ENCODE assay signal across 1 cellular context in genomic region chr7:125279956-125280355, GRCh38.
TF ChIP-seq lines count a peak whose summit lies in the region.

No MANE protein-coding gene starts in this region.

TF ChIP-seq in GM23338, 12 proteins besides CTCF, POLR2A, EP300 and RAD21 (continued from another document):
- TF ChIP-seq, protein P1, sequence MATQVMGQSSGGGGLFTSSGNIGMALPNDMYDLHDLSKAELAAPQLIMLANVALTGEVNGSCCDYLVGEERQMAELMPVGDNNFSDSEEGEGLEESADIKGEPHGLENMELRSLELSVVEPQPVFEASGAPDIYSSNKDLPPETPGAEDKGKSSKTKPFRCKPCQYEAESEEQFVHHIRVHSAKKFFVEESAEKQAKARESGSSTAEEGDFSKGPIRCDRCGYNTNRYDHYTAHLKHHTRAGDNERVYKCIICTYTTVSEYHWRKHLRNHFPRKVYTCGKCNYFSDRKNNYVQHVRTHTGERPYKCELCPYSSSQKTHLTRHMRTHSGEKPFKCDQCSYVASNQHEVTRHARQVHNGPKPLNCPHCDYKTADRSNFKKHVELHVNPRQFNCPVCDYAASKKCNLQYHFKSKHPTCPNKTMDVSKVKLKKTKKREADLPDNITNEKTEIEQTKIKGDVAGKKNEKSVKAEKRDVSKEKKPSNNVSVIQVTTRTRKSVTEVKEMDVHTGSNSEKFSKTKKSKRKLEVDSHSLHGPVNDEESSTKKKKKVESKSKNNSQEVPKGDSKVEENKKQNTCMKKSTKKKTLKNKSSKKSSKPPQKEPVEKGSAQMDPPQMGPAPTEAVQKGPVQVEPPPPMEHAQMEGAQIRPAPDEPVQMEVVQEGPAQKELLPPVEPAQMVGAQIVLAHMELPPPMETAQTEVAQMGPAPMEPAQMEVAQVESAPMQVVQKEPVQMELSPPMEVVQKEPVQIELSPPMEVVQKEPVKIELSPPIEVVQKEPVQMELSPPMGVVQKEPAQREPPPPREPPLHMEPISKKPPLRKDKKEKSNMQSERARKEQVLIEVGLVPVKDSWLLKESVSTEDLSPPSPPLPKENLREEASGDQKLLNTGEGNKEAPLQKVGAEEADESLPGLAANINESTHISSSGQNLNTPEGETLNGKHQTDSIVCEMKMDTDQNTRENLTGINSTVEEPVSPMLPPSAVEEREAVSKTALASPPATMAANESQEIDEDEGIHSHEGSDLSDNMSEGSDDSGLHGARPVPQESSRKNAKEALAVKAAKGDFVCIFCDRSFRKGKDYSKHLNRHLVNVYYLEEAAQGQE (IDR thresholded peaks at IDR 0.05; ENCODE audit: unreplicated experiment): no peak
- TF ChIP-seq ZNF114 (CRISPR knock-in tag; IDR thresholded peaks at IDR 0.05) (no peak), POLR2AphosphoS5 (IDR thresholded peaks at IDR 0.05; ENCODE audit: low read depth) (no peak), JUNB (IDR thresholded peaks at IDR 0.05; ENCODE audit: unreplicated experiment) (no peak), ETS1 (IDR thresholded peaks at IDR 0.05) (no peak), NANOG (IDR thresholded peaks at IDR 0.05; ENCODE audit: borderline replicate concordance) (no peak), EZH2 (IDR thresholded peaks at IDR 0.05; ENCODE audit: low read depth, unreplicated experiment) (no peak), STAT1 (IDR thresholded peaks at IDR 0.05; ENCODE audit: unreplicated experiment) (no peak)
TF ChIP-seq in GM23338: peak in this region for 0.
